ENCODE assay signal across 13 cellular contexts in genomic region chr4:132646186-132646585, GRCh38.
DNase-seq lines count a peak whose midpoint lies in the region; ATAC-seq and TF ChIP-seq lines count a peak whose summit lies in the region.
"Had no signal": no experiment of that assay in that cellular context is flagged by ENCODE, and none has a peak within 500 bp of the region (broad histone marks: within the 10 kb centered on the region; RNA-seq: fewer than 3 reads in every experiment).

No MANE protein-coding gene starts in this region.

- DNase-seq in Caki2 (ENCODE audit: low read depth), result peak; percentile 6
- no peak for DNase-seq in NCI-H1436 treated with DMSO at 0.1 percent for 48 hours (lab: John Stamatoyannopoulos, UW)
- DNase-seq in RWPE1 (ENCODE audit: low spot score), result no peak
- DNase-seq in NCI-H2196 (lab: John Stamatoyannopoulos, UW; ENCODE audit: unreplicated experiment), result no peak
- no peak for DNase-seq in SK-N-DZ (ENCODE audit: low spot score)
- DNase-seq: islet precursor cell, NCI-H774, small intestine, T-helper 1 cell had no signal

- no peak overlapping the region for H3K27ac ChIP-seq in RWPE1

- no peak for TF ChIP-seq CTCF in RWPE1 (conservative IDR thresholded peaks at IDR 0.05; ENCODE audit: low read depth)

- ATAC-seq in GM19328 (IDR thresholded peaks at IDR 0.05; ENCODE audit: unreplicated experiment) (peak; percentile 64), HG02798 (IDR thresholded peaks at IDR 0.05; ENCODE audit: poor library complexity, unreplicated experiment) (peak; percentile 78), HG03558 (IDR thresholded peaks at IDR 0.05; ENCODE audit: extremely low read depth, unreplicated experiment) (peak; percentile 78)
- ATAC-seq: natural killer cell treated with Interleukin-12 subunit alpha and Interleukin-12 subunit beta and Interleukin-15 and Interleukin-18, amount 100 ng/mL, for 72 hours had no signal

- POLR2A ChIA-PET in RWPE1 (lab: Yijun Ruan, JAX; ENCODE audit: low non-redundant PET), result no interaction called here

- CTCF ChIA-PET in RWPE1 (lab: Yijun Ruan, JAX), result no interaction called here

- in situ Hi-C loops in Caki2 (cut with HindIII; ENCODE audit: low pct_unique_long_range_greater_than_20kb, low sequenced_read_pairs), result no loop called here
